ENCODE assay signal across 18 cellular contexts in genomic region chr22:19216579-19216978, GRCh38. TPM values are rescaled to one million over a fixed set of nuclear protein-coding genes. Genes with fewer than 3 reads are reported as not detected.
DNase-seq lines count a peak whose midpoint lies in the region; ATAC-seq and TF ChIP-seq lines count a peak whose summit lies in the region.
"Had no signal": no experiment of that assay in that cellular context is flagged by ENCODE, and none has a peak within 500 bp of the region (broad histone marks: within the 10 kb centered on the region; RNA-seq: fewer than 3 reads in every experiment).

No MANE protein-coding gene starts in this region.

- H3K36me3 Mint-ChIP-seq in central memory CD8-positive, alpha-beta T cell (ENCODE audit: insufficient read depth): peaks cover 6% of the 10 kb centered on the region
- H3K36me3 Mint-ChIP-seq: CD8-positive, alpha-beta T cell had no signal

- H3K4me3 ChIP-seq in Jurkat, Clone E6-1 (ENCODE audit: low read length): no peak overlapping the region
- no peak overlapping the region for H3K4me3 ChIP-seq in PC-9
- H3K4me3 ChIP-seq: BLaER1, HAP-1 had no signal

- H3K27ac Mint-ChIP-seq in central memory CD8-positive, alpha-beta T cell (ENCODE audit: low read depth): no peak overlapping the region
- H3K27ac Mint-ChIP-seq: CD14-positive monocyte; CD8-positive, alpha-beta T cell had no signal

- BruUV-seq in PC-9 (replicated peaks; lab: Mats Ljungman, UMichigan): no TSS peak

- no peaks in the 10 kb centered on the region for H3K36me3 ChIP-seq in PC-9 (ENCODE audit: low read depth)

- H3K9me2 ChIP-seq in PC-9 (ENCODE audit: insufficient read depth): no peaks in the 10 kb centered on the region

- peak; percentile 70 for ATAC-seq in central memory CD8-positive, alpha-beta T cell (replicated peaks; ENCODE audit: extremely low read depth, poor library complexity, severe bottlenecking)
- ATAC-seq in left lobe of liver: peak; percentile 84
- ATAC-seq in HG02884 (IDR thresholded peaks at IDR 0.05; ENCODE audit: unreplicated experiment): no peak
- ATAC-seq: CD8-positive, alpha-beta T cell had no signal

- peaks cover 5% of the 10 kb centered on the region for H3K4me1 Mint-ChIP-seq in central memory CD8-positive, alpha-beta T cell
- H3K4me1 Mint-ChIP-seq: CD14-positive monocyte had no signal

- peaks cover 11% of the 10 kb centered on the region for H3K27me3 Mint-ChIP-seq in central memory CD8-positive, alpha-beta T cell

- H3K79me2 ChIP-seq in PC-9 (ENCODE audit: low read depth): no peaks in the 10 kb centered on the region

- H3K4me2 ChIP-seq in PC-9: no peak overlapping the region
- H3K4me2 ChIP-seq: BLaER1 had no signal

- TF ChIP-seq CTCF in PC-9 (conservative IDR thresholded peaks at IDR 0.05): no peak

- no peak overlapping the region for H3K4me3 Mint-ChIP-seq in central memory CD8-positive, alpha-beta T cell
- H3K4me3 Mint-ChIP-seq: CD14-positive monocyte; CD8-positive, alpha-beta T cell had no signal

- H3K9me3 Mint-ChIP-seq in central memory CD8-positive, alpha-beta T cell: no peaks in the 10 kb centered on the region
- H3K9me3 Mint-ChIP-seq: CD14-positive monocyte; CD8-positive, alpha-beta T cell had no signal

- POLR2A ChIA-PET in PC-9 (lab: Charles Lee; ENCODE audit: unreplicated experiment): no interaction called here

- H3K9me3 ChIP-seq in PC-9 (ENCODE audit: insufficient read depth, low read depth): no peaks in the 10 kb centered on the region
- H3K9me3 ChIP-seq: BLaER1, HAP-1 had no signal

- no peak overlapping the region for H3K27ac ChIP-seq in PC-9
- H3K27ac ChIP-seq: BLaER1, HL-60 had no signal

- DNase-seq in Jurkat, Clone E6-1 (ENCODE audit: low read depth, low spot score): peak; percentile 48
- no peak for DNase-seq in central memory CD8-positive, alpha-beta T cell (ENCODE audit: low spot score in 2 of 2)
- DNase-seq in left lobe of liver (ENCODE audit: low spot score) (no peak), mesenteric fat pad (ENCODE audit: low spot score) (peak; percentile 30), PC-9 (no peak), NCI-H1417 treated with DMSO at 0.1 percent for 48 hours (lab: John Stamatoyannopoulos, UW) (no peak)
- no peak for DNase-seq in activated T-cell treated with anti-CD3 and anti-CD28 coated beads, Interleukin-2, amount 50 U/mL, for 48 hours
- DNase-seq: 8988T; Calu3; CD8-positive, alpha-beta T cell; DMS79 treated with DMSO at 0.1 percent for 48 hours; GF-D8; IMR-90 had no signal

- no peaks in the 10 kb centered on the region for H4K20me1 ChIP-seq in PC-9 (ENCODE audit: insufficient read depth)
- H4K20me1 ChIP-seq: BLaER1 had no signal

- no peaks in the 10 kb centered on the region; the same call in 1 of the 2 replicates for H3F3A ChIP-seq in PC-9 (ENCODE audit: insufficient read depth, low read depth)

- CTCF ChIA-PET in PC-9 (lab: Charles Lee): no interaction called here

- H2AFZ ChIP-seq in PC-9: no peak overlapping the region

- H3K4me1 ChIP-seq in PC-9 (replicated peaks; ENCODE audit: insufficient read depth): peaks cover 13% of the 10 kb centered on the region; the same call in 1 of the 2 replicates

- intact Hi-C loops in PC-9 (cut with micrococcal nuclease; ENCODE audit: unreplicated experiment): no loop called here

- no peaks in the 10 kb centered on the region for H3K27me3 ChIP-seq in PC-9 (ENCODE audit: insufficient read depth, low read depth)
- H3K27me3 ChIP-seq: BLaER1 had no signal

RNA-seq across cellular contexts. Expression of gene SLC25A1, which starts 38.0 kb away (rescaled TPM):
- 90.6 TPM for polyA plus RNA-seq in Jurkat, Clone E6-1 (2012; ENCODE audit: insufficient read depth, insufficient read length)
- total RNA-seq in left lobe of liver: 152 TPM
- 171 TPM for total RNA-seq in mesenteric fat pad
- 79.1 and 79.9 TPM in 2 replicates for total RNA-seq in PC-9 (2021)

Comparison
In these comparisons a context has a peak if more than half of its experiments do, and no peak if none do; other contexts are left out.
1. DNase-seq: peak in Jurkat, Clone E6-1 (single experiment) and mesenteric fat pad (single experiment); none in central memory CD8-positive, alpha-beta T cell (0 of 2), left lobe of liver (single experiment), PC-9 (0 of 2), activated T-cell treated with anti-CD3 and anti-CD28 coated beads, Interleukin-2, amount 50 U/mL, for 48 hours (0 of 2) and NCI-H1417 treated with DMSO at 0.1 percent for 48 hours (single experiment).